ENCODE assay signal across 13 cellular contexts in the genomic region with DNA sequence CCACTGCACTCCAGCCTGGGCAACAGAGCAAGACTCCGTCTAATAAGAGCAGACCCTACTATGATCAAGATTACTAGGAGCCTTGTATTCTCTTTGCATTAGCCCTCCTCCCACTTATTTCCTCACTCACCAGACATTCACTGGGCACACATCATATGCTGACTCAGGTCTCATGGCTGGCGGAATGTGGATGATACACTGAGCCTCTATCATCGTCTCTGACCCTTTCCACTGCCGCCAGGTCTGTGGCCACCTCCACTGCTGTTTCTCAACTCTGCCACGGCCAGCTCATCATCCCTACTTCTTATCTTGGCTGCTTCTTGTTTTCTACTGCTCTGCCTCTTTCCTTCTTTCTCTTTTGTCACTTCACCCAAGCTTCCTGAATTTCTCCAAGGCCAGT.
DNase-seq lines count a peak whose midpoint lies in the region; ATAC-seq and TF ChIP-seq lines count a peak whose summit lies in the region.
"Had no signal": no experiment of that assay in that cellular context is flagged by ENCODE, and none has a peak within 500 bp of the region (broad histone marks: within the 10 kb centered on the region; RNA-seq: fewer than 3 reads in every experiment).

No MANE protein-coding gene starts in this region.

- H3K9me2 ChIP-seq in hepatocyte (replicated peaks; ENCODE audit: insufficient read depth), result no peaks in the 10 kb centered on the region

- no peaks in the 10 kb centered on the region for H3K9me3 Mint-ChIP-seq in stimulated activated naive CD8-positive, alpha-beta T cell treated with anti-CD3 and anti-CD28 coated beads, Interleukin-15, Interleukin-2, amounts not matched to agents 100 ng/mL and 50 ng/mL, for 24 hours
- H3K9me3 Mint-ChIP-seq in activated CD8-positive, alpha-beta T cell treated with anti-CD3 and anti-CD28 coated beads for 36 hours, result peaks cover 3% of the 10 kb centered on the region
- H3K9me3 Mint-ChIP-seq: immature natural killer cell had no signal

- WGBS in hepatocyte (ENCODE audit: low lambda C conversion rate, missing lambda C conversion rate), result 78% methylated on average over 5 of the region's 5 CpGs

- no peak for DNase-seq in stimulated activated naive CD8-positive, alpha-beta T cell treated with anti-CD3 and anti-CD28 coated beads, Interleukin-15, Interleukin-2, amounts not matched to agents 100 U/mL and 50 U/mL, for 24 hours
- DNase-seq in activated CD8-positive, alpha-beta T cell treated with anti-CD3 and anti-CD28 coated beads for 36 hours, result no peak
- peak; percentile 41 for DNase-seq in hepatocyte (ENCODE audit: low spot score)
- no peak for DNase-seq in GM19240 (ENCODE audit: insufficient read length, low spot score)
- no peak for DNase-seq in NCI-H187 treated with DMSO at 0.1 percent for 48 hours (lab: John Stamatoyannopoulos, UW)
- DNase-seq in NCI-H510A (lab: John Stamatoyannopoulos, UW), result no peak
- DNase-seq: C1 segment of cervical spinal cord, immature natural killer cell, NCI-H446 treated with DMSO at 0.1 percent for 48 hours, ovary, T-helper 1 cell had no signal

- no peak overlapping the region for H3K4me3 Mint-ChIP-seq in stimulated activated naive CD8-positive, alpha-beta T cell treated with anti-CD3 and anti-CD28 coated beads, Interleukin-15, Interleukin-2, amounts not matched to agents 100 ng/mL and 50 ng/mL, for 24 hours
- H3K4me3 Mint-ChIP-seq in activated CD8-positive, alpha-beta T cell treated with anti-CD3 and anti-CD28 coated beads for 36 hours, result peak overlapping the region; percentile 13
- H3K4me3 Mint-ChIP-seq: immature natural killer cell had no signal

- no peak overlapping the region for H2AFZ ChIP-seq in hepatocyte

- no peaks in the 10 kb centered on the region for H3K27me3 Mint-ChIP-seq in stimulated activated naive CD8-positive, alpha-beta T cell treated with anti-CD3 and anti-CD28 coated beads, Interleukin-15, Interleukin-2, amounts not matched to agents 100 ng/mL and 50 ng/mL, for 24 hours
- H3K27me3 Mint-ChIP-seq in activated CD8-positive, alpha-beta T cell treated with anti-CD3 and anti-CD28 coated beads for 36 hours, result no peaks in the 10 kb centered on the region

- no peak for ATAC-seq in stimulated activated naive CD8-positive, alpha-beta T cell treated with anti-CD3 and anti-CD28 coated beads, Interleukin-15, Interleukin-2, amounts not matched to agents 100 U/mL and 50 U/mL, for 24 hours
- ATAC-seq in activated CD8-positive, alpha-beta T cell treated with anti-CD3 and anti-CD28 coated beads for 36 hours, result no peak
- no peak for ATAC-seq in GM21717 (IDR thresholded peaks at IDR 0.05; ENCODE audit: unreplicated experiment)

- no peak overlapping the region for H3K4me3 ChIP-seq in hepatocyte
- H3K4me3 ChIP-seq: ovary had no signal

- H3K27me3 ChIP-seq in hepatocyte, result no peaks in the 10 kb centered on the region
- H3K27me3 ChIP-seq: ovary had no signal

- no peaks in the 10 kb centered on the region for H3K4me1 ChIP-seq in hepatocyte (ENCODE audit: insufficient read depth)

- peak overlapping the region; percentile 57 for H3K27ac Mint-ChIP-seq in stimulated activated naive CD8-positive, alpha-beta T cell treated with anti-CD3 and anti-CD28 coated beads, Interleukin-15, Interleukin-2, amounts not matched to agents 100 ng/mL and 50 ng/mL, for 24 hours
- H3K27ac Mint-ChIP-seq in activated CD8-positive, alpha-beta T cell treated with anti-CD3 and anti-CD28 coated beads for 36 hours, result peak overlapping the region; percentile 79
- H3K27ac Mint-ChIP-seq: immature natural killer cell had no signal

- H3K9me3 ChIP-seq in hepatocyte (ENCODE audit: low read depth), result no peaks in the 10 kb centered on the region
- H3K9me3 ChIP-seq: ovary had no signal

- H3K36me3 Mint-ChIP-seq in stimulated activated naive CD8-positive, alpha-beta T cell treated with anti-CD3 and anti-CD28 coated beads, Interleukin-15, Interleukin-2, amounts not matched to agents 100 ng/mL and 50 ng/mL, for 24 hours (ENCODE audit: low read depth), result peaks cover 70% of the 10 kb centered on the region
- peaks cover 46% of the 10 kb centered on the region for H3K36me3 Mint-ChIP-seq in activated CD8-positive, alpha-beta T cell treated with anti-CD3 and anti-CD28 coated beads for 36 hours (ENCODE audit: low read depth)

- peak overlapping the region; percentile 24 for H3K27ac ChIP-seq in hepatocyte
- H3K27ac ChIP-seq: ovary had no signal

- no peak overlapping the region for H3K4me2 ChIP-seq in hepatocyte

- intact Hi-C loops in activated CD8-positive, alpha-beta T cell treated with anti-CD3 and anti-CD28 coated beads for 36 hours (cut with micrococcal nuclease), result no loop called here

- no peaks in the 10 kb centered on the region for H3K36me3 ChIP-seq in hepatocyte (replicated peaks; ENCODE audit: insufficient read depth, low read depth)
- H3K36me3 ChIP-seq: ovary had no signal

- no peak for TF ChIP-seq CTCF in activated CD8-positive, alpha-beta T cell treated with anti-CD3 and anti-CD28 coated beads for 36 hours (IDR thresholded peaks at IDR 0.05)
- TF ChIP-seq CTCF in hepatocyte (IDR thresholded peaks at IDR 0.05; ENCODE audit: poor library complexity), result no peak

- H3K79me2 ChIP-seq in hepatocyte, result no peaks in the 10 kb centered on the region

- POLR2A ChIA-PET in activated CD8-positive, alpha-beta T cell treated with anti-CD3 and anti-CD28 coated beads for 36 hours (lab: Charles Lee), result interaction anchor here (1.0 to 1.5 kb wide), 3 partner anchors 9 to 57 kb away, joined by 3 to 7 read pairs (median 3); no protein-coding TSS in a partner anchor

- no peaks in the 10 kb centered on the region for H4K20me1 ChIP-seq in hepatocyte (ENCODE audit: insufficient read depth, poor library complexity, severe bottlenecking)

- CTCF ChIA-PET in activated CD8-positive, alpha-beta T cell treated with anti-CD3 and anti-CD28 coated beads for 36 hours (lab: Charles Lee), result interaction anchor here (1.2 to 1.4 kb wide), 2 partner anchors 42 to 52 kb away, joined by 4 to 8 read pairs; no protein-coding TSS in a partner anchor

- peaks cover 90% of the 10 kb centered on the region for H3K4me1 Mint-ChIP-seq in stimulated activated naive CD8-positive, alpha-beta T cell treated with anti-CD3 and anti-CD28 coated beads, Interleukin-15, Interleukin-2, amounts not matched to agents 100 ng/mL and 50 ng/mL, for 24 hours (ENCODE audit: low read depth)
- peaks cover 78% of the 10 kb centered on the region for H3K4me1 Mint-ChIP-seq in activated CD8-positive, alpha-beta T cell treated with anti-CD3 and anti-CD28 coated beads for 36 hours (ENCODE audit: low read depth)
- H3K4me1 Mint-ChIP-seq: immature natural killer cell had no signal
